21 cellular contexts compared by ENCODE assay signal in the genomic region with DNA sequence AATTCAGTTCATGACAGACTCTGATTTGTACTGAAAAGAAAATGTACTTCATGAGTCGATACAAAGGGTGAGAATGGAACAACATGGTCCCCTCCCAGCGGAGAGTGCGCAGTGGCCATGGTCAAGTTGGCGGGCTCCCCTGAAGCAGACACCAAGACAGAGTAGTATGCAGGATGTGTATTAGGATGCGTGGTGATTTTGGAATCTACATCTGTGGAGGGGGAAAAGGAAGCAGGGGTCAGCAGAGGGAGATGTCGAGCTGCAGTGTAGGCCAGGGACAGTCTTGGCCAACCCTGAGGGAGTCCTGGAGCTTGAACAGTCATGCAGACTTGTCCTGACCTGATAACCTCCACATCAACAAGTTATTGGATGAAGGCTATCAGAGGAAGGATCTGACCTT.
DNase-seq lines count a peak whose midpoint lies in the region; ATAC-seq and TF ChIP-seq lines count a peak whose summit lies in the region.
"Had no signal": no experiment of that assay in that cellular context is flagged by ENCODE, and none has a peak within 500 bp of the region (broad histone marks: within the 10 kb centered on the region; RNA-seq: fewer than 3 reads in every experiment).

No MANE protein-coding gene starts in this region.

- H3K9me3 Mint-ChIP-seq in naive thymus-derived CD4-positive, alpha-beta T cell = peaks cover 0 to 1% (median 0%) of the 10 kb centered on the region in 11 donors
- H3K9me3 Mint-ChIP-seq: activated CD4-positive, alpha-beta T cell treated with anti-CD3 and anti-CD28 coated beads, Interleukin-2, amount 10 ng/mL, durations not matched to agents 7 days and 5 days; activated T-cell treated with anti-CD3 and anti-CD28 coated beads, Interleukin-2, amount 50 U/mL, for 4 hours; CD4-positive, alpha-beta memory T cell; neural crest cell had no signal

- intact Hi-C loops in naive thymus-derived CD4-positive, alpha-beta T cell (cut with micrococcal nuclease) = no loop called here
- intact Hi-C loops in PC-9 (cut with micrococcal nuclease; ENCODE audit: unreplicated experiment) = no loop called here

- POLR2A ChIA-PET in naive thymus-derived CD4-positive, alpha-beta T cell (lab: Charles Lee) = no interaction called here
- POLR2A ChIA-PET in PC-9 (lab: Charles Lee; ENCODE audit: unreplicated experiment) = no interaction called here

- H3K9me2 ChIP-seq in PC-9 (ENCODE audit: insufficient read depth) = no peaks in the 10 kb centered on the region

- no peaks in the 10 kb centered on the region for H3K79me2 ChIP-seq in PC-9 (ENCODE audit: low read depth)

- no peaks in the 10 kb centered on the region for H3K9me3 ChIP-seq in naive thymus-derived CD4-positive, alpha-beta T cell (ENCODE audit: control insufficient read depth in 2 of 3, low read length in 3 of 3)
- H3K9me3 ChIP-seq in PC-9 (ENCODE audit: insufficient read depth, low read depth) = no peaks in the 10 kb centered on the region
- H3K9me3 ChIP-seq: A549 had no signal

- no peak overlapping the region for H2AFZ ChIP-seq in PC-9

- no peaks in the 10 kb centered on the region for H3K36me3 Mint-ChIP-seq in naive thymus-derived CD4-positive, alpha-beta T cell
- H3K36me3 Mint-ChIP-seq: CD4-positive, alpha-beta memory T cell had no signal

- ATAC-seq in naive thymus-derived CD4-positive, alpha-beta T cell = peak; percentile 22
- ATAC-seq in HG03095 (IDR thresholded peaks at IDR 0.05; ENCODE audit: unreplicated experiment) = no peak
- ATAC-seq: activated T-cell treated with anti-CD3 and anti-CD28 coated beads, Interleukin-2, amount 50 U/mL, for 4 hours; sciatic nerve had no signal

- H3F3A ChIP-seq in PC-9 (ENCODE audit: insufficient read depth, low read depth) = no peaks in the 10 kb centered on the region

- CTCF ChIA-PET in naive thymus-derived CD4-positive, alpha-beta T cell (lab: Charles Lee) = no interaction called here
- CTCF ChIA-PET in PC-9 (lab: Charles Lee) = no interaction called here

- no peak overlapping the region for H3K27ac ChIP-seq in naive thymus-derived CD4-positive, alpha-beta T cell (ENCODE audit: low read depth, low read length)
- H3K27ac ChIP-seq in PC-9 = no peak overlapping the region
- H3K27ac ChIP-seq: A549, cardiac muscle cell, HL-60 had no signal

- BruUV-seq in PC-9 (replicated peaks; lab: Mats Ljungman, UMichigan) = no TSS peak

- H3K4me1 Mint-ChIP-seq in naive thymus-derived CD4-positive, alpha-beta T cell = no peaks in the 10 kb centered on the region
- H3K4me1 Mint-ChIP-seq: activated CD4-positive, alpha-beta T cell treated with anti-CD3 and anti-CD28 coated beads, Interleukin-2, amount 10 ng/mL, durations not matched to agents 7 days and 5 days; CD4-positive, alpha-beta memory T cell; neural crest cell had no signal

- no peaks in the 10 kb centered on the region for H3K36me3 ChIP-seq in naive thymus-derived CD4-positive, alpha-beta T cell (ENCODE audit: control insufficient read depth in 2 of 3, insufficient read depth in 3 of 3, low read length in 3 of 3)
- no peaks in the 10 kb centered on the region for H3K36me3 ChIP-seq in PC-9 (ENCODE audit: low read depth)
- H3K36me3 ChIP-seq: cardiac muscle cell had no signal

- H4K20me1 ChIP-seq in PC-9 (ENCODE audit: insufficient read depth) = no peaks in the 10 kb centered on the region

- H3K4me2 ChIP-seq in PC-9 = no peak overlapping the region
- H3K4me2 ChIP-seq: A549 had no signal

- no peak overlapping the region for H3K27ac Mint-ChIP-seq in naive thymus-derived CD4-positive, alpha-beta T cell
- H3K27ac Mint-ChIP-seq: activated CD4-positive, alpha-beta T cell treated with anti-CD3 and anti-CD28 coated beads, Interleukin-2, amount 10 ng/mL, durations not matched to agents 7 days and 5 days; HFFc6 had no signal

- no peak overlapping the region for H3K4me3 ChIP-seq in HFF-Myc (replicated peaks; ENCODE audit: low read depth, low read length)
- H3K4me3 ChIP-seq in naive thymus-derived CD4-positive, alpha-beta T cell (ENCODE audit: low read length) = no peak overlapping the region
- no peak overlapping the region for H3K4me3 ChIP-seq in PC-9
- H3K4me3 ChIP-seq: A549, cardiac muscle cell had no signal

- TF ChIP-seq CTCF in HFF-Myc (IDR thresholded peaks at IDR 0.05; ENCODE audit: low read depth, low read length, missing control alignments) (peak; percentile 4), PC-9 (conservative IDR thresholded peaks at IDR 0.05) (no peak)

- no peaks in the 10 kb centered on the region for H3K27me3 ChIP-seq in naive thymus-derived CD4-positive, alpha-beta T cell (ENCODE audit: control insufficient read depth in 2 of 2, insufficient read depth in 2 of 2, low read length in 2 of 2)
- peaks cover 11% of the 10 kb centered on the region for H3K27me3 ChIP-seq in PC-9 (ENCODE audit: insufficient read depth, low read depth)
- H3K27me3 ChIP-seq: cardiac muscle cell had no signal

- no peaks in the 10 kb centered on the region for H3K27me3 Mint-ChIP-seq in naive thymus-derived CD4-positive, alpha-beta T cell
- H3K27me3 Mint-ChIP-seq: activated CD4-positive, alpha-beta T cell treated with anti-CD3 and anti-CD28 coated beads, Interleukin-2, amount 10 ng/mL, durations not matched to agents 7 days and 5 days; CD4-positive, alpha-beta memory T cell had no signal

- no peak overlapping the region for H3K4me3 Mint-ChIP-seq in naive thymus-derived CD4-positive, alpha-beta T cell
- H3K4me3 Mint-ChIP-seq: activated CD4-positive, alpha-beta T cell treated with anti-CD3 and anti-CD28 coated beads, Interleukin-2, amount 10 ng/mL, durations not matched to agents 7 days and 5 days; activated T-cell treated with anti-CD3 and anti-CD28 coated beads, Interleukin-2, amount 50 U/mL, for 4 hours; CD4-positive, alpha-beta memory T cell; HFFc6; neural crest cell had no signal

- no peaks in the 10 kb centered on the region for H3K4me1 ChIP-seq in naive thymus-derived CD4-positive, alpha-beta T cell (ENCODE audit: control insufficient read depth in 2 of 2, insufficient read depth in 2 of 2, low read length in 2 of 2)
- H3K4me1 ChIP-seq in PC-9 (replicated peaks; ENCODE audit: insufficient read depth) = no peaks in the 10 kb centered on the region
- H3K4me1 ChIP-seq: A549 had no signal

- peak; percentile 32 for DNase-seq in NCI-H748 (lab: John Stamatoyannopoulos, UW; ENCODE audit: unreplicated experiment)
- DNase-seq in NCI-H748 treated with DMSO at 0.1 percent for 48 hours (lab: John Stamatoyannopoulos, UW) = no peak
- DNase-seq in HFF-Myc (ENCODE audit: extremely low read depth, low read depth) = no peak
- DNase-seq in ecto neural progenitor cell (ENCODE audit: low spot score) = peak; percentile 52
- DNase-seq in naive thymus-derived CD4-positive, alpha-beta T cell = no peak
- DNase-seq in PC-9 = no peak
- DNase-seq in DMS79 (lab: John Stamatoyannopoulos, UW) = no peak
- DNase-seq: activated CD4-positive, alpha-beta T cell treated with anti-CD3 and anti-CD28 coated beads, Interleukin-2, amount 10 ng/mL, durations not matched to agents 7 days and 5 days; activated T-cell treated with anti-CD3 and anti-CD28 coated beads, Interleukin-2, amount 50 U/mL, for 4 hours; CD4-positive, alpha-beta memory T cell; effector memory CD4-positive, alpha-beta T cell; foreskin fibroblast; HFFc6; SIG-M5; T1000 had no signal

Comparison
In these comparisons a context has a peak if more than half of its experiments do, and no peak if none do; other contexts are left out.
1. DNase-seq: peak in NCI-H748 (single experiment) and ecto neural progenitor cell (single experiment); none in NCI-H748 treated with DMSO at 0.1 percent for 48 hours (single experiment), HFF-Myc (single experiment), naive thymus-derived CD4-positive, alpha-beta T cell (0 of 9), PC-9 (0 of 2) and DMS79 (single experiment).